ENCODE assay signal across 28 cellular contexts in genomic region chr6:39913391-39913916, GRCh38.
"Had no signal": no experiment of that assay in that cellular context is flagged by ENCODE, and none has a peak within 500 bp of the region (broad histone marks: within the 10 kb centered on the region; RNA-seq: fewer than 3 reads in every experiment).

No MANE protein-coding gene starts in this region.

- H3K9me3 ChIP-seq: neutrophil, pancreas, psoas muscle, spleen, suprapubic skin, testis, tibial nerve, upper lobe of left lung, uterus had no signal

- H3K4me1 ChIP-seq: psoas muscle, spleen, suprapubic skin, testis, tibial nerve, upper lobe of left lung, uterus had no signal

- H3K27me3 ChIP-seq: neural progenitor cell, neutrophil, pancreas, spleen, suprapubic skin, testis, tibial nerve, upper lobe of left lung, uterus had no signal

- FAIRE-seq: pancreas had no signal

- H2AFZ ChIP-seq: neural progenitor cell had no signal

- DNase-seq: naive thymus-derived CD4-positive, alpha-beta T cell; natural killer cell; nucleus accumbens; pancreas; psoas muscle; right cardiac atrium; spleen; stimulated activated CD4-positive, alpha-beta T cell treated with anti-CD3 and anti-CD28 coated beads, Interleukin-12 subunit alpha, Interleukin-12 subunit beta, amount 100 ng/mL, for 4 hours; stimulated activated CD4-positive, alpha-beta T cell treated with anti-CD3 and anti-CD28 coated beads, Interleukin-1b, Interleukin-23, amount 100 ng/mL, for 48 hours; stimulated activated CD4-positive, alpha-beta T cell treated with anti-CD3 and anti-CD28 coated beads, Interleukin-4, amount 100 ng/mL, for 1 hour; stimulated activated CD4-positive, alpha-beta T cell treated with anti-CD3 and anti-CD28 coated beads, Interleukin-4, amount 100 ng/mL, for 4 hours; stimulated activated CD8-positive, alpha-beta memory T cell treated with anti-CD3 and anti-CD28 coated beads, Interleukin-4, amount 100 ng/mL, for 48 hours; stimulated activated naive CD4-positive, alpha-beta T cell; stimulated activated naive CD8-positive, alpha-beta T cell treated with anti-CD3 and anti-CD28 coated beads, Interleukin-15, amount 100 ng/mL, for 72 hours; stimulated activated naive CD8-positive, alpha-beta T cell treated with anti-CD3 and anti-CD28 coated beads, Interleukin-15, Interleukin-2, amounts not matched to agents 100 U/mL and 50 U/mL, for 24 hours; substantia nigra; testis; trophoblast cell; upper lobe of left lung; uterus had no signal

- H3K36me3 ChIP-seq: neutrophil, uterus had no signal

- H3K4me2 ChIP-seq: neural progenitor cell, smooth muscle cell had no signal

- H3K27ac ChIP-seq: neural progenitor cell, neutrophil, pancreas, psoas muscle, skin epidermis, spleen, suprapubic skin, testis, tibial nerve, upper lobe of left lung, uterus had no signal

- H3K4me3 ChIP-seq: neural progenitor cell, pancreas, psoas muscle, skin epidermis, smooth muscle cell, spleen, suprapubic skin, testis, tibial nerve, upper lobe of left lung, uterus had no signal

- H3K9ac ChIP-seq: neural progenitor cell had no signal

- ATAC-seq: naive thymus-derived CD4-positive, alpha-beta T cell; natural killer cell; pancreas; psoas muscle; right cardiac atrium; sciatic nerve; stimulated activated memory B cell treated with anti-CD40 and anti-IgM and Interleukin-4, amounts not matched to agents 10 μg/mL and 1 μg/mL and 100 μg/mL, for 72 hours; stimulated activated naive CD8-positive, alpha-beta T cell treated with anti-CD3 and anti-CD28 coated beads, Interleukin-15, amount 100 ng/mL, for 72 hours; stimulated activated naive CD8-positive, alpha-beta T cell treated with anti-CD3 and anti-CD28 coated beads, Interleukin-15, Interleukin-2, amounts not matched to agents 100 U/mL and 50 U/mL, for 24 hours had no signal
